ENCODE assay signal across 9 cellular contexts in the genomic region with DNA sequence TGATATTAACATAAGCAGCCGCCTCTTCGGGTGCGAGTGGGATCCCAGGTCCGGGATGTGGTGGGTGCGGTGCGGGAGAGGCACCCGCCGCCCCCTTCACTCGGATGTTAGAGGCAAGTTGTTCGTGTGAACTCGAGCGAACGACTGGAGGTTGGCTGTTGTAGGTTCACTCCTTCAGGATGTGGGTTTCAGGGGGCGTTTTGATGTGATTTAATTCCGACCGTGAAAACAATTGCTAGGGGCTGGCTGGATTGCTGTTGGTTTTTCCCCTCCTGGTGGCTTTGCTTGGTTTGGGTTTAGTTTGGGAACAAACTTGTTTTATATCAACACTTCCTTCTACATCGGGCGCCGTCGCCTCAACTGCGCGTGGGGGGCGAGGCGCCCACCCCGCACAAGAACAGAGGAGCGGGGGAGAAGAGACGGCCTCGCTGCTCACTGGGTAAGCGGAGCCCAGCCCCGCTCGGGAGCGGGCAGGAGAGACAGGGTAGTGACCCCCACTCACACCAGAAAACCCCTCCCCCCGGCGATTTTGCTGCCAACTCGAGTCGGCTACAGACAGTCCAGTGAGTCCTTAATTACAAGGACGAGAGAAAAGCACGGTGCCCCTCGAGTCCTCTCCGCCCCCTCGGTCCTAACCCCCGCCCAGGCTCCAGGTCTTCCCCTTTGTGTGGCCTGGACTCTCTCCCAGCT. TPM values are rescaled to one million over a fixed set of nuclear protein-coding genes. Genes with fewer than 3 reads are reported as not detected.
A peak's percentile ranks its signal among the peaks of the same experiment; 100 is the strongest.
DNase-seq lines count a peak whose midpoint lies in the region; ATAC-seq, FAIRE-seq and TF ChIP-seq lines count a peak whose summit lies in the region.
"Had no signal": no experiment of that assay in that cellular context is flagged by ENCODE, and none has a peak within 500 bp of the region (broad histone marks: within the 10 kb centered on the region; RNA-seq: fewer than 3 reads in every experiment).

No MANE protein-coding gene starts in this region.

- no peak for TF ChIP-seq POLR2A in H54 (IDR thresholded peaks at IDR 0.05; ENCODE audit: low read depth, low read length)

- peak overlapping the region; percentile 90 for H3K4me3 Mint-ChIP-seq in endothelial cell (ENCODE audit: unreplicated experiment)

- no peak for ATAC-seq in HG03095 (IDR thresholded peaks at IDR 0.05; ENCODE audit: unreplicated experiment)

- peaks cover 20% of the 10 kb centered on the region for H3K27me3 Mint-ChIP-seq in endothelial cell (ENCODE audit: unreplicated experiment)

- peaks cover 32% of the 10 kb centered on the region for H3K4me1 Mint-ChIP-seq in endothelial cell (ENCODE audit: unreplicated experiment)

- H3K27ac Mint-ChIP-seq in endothelial cell (ENCODE audit: unreplicated experiment): peak overlapping the region; percentile 72

- peak overlapping the region; percentile 85 for H3K4me3 ChIP-seq in GM12865 (ENCODE audit: low read depth, low read length)

- peaks cover 4% of the 10 kb centered on the region for H3K36me3 Mint-ChIP-seq in endothelial cell (ENCODE audit: low read depth, unreplicated experiment)

- no peaks in the 10 kb centered on the region for H3K9me3 Mint-ChIP-seq in endothelial cell (ENCODE audit: unreplicated experiment)

- no peak for FAIRE-seq in H54 (lab: Jason Lieb, UNC)

- TF ChIP-seq CTCF in GM12865 (IDR thresholded peaks at IDR 0.05; ENCODE audit: insufficient read depth, low read depth, low read length, missing control alignments): no peak
- TF ChIP-seq CTCF in endothelial cell (IDR thresholded peaks at IDR 0.05; ENCODE audit: unreplicated experiment): no peak

- peak; percentile 16 for DNase-seq in GM12865 (ENCODE audit: low read depth)
- peak; percentile 69 for DNase-seq in activated CD4-positive, alpha-beta T cell treated with anti-CD3 and anti-CD28 coated beads for 48 hours
- peak; percentile 45 for DNase-seq in endothelial cell (ENCODE audit: low spot score)
- DNase-seq in stimulated activated CD4-positive, alpha-beta T cell treated with anti-CD3 and anti-CD28 coated beads, Interleukin-1b, Interleukin-23, amount 100 ng/mL, for 48 hours: peak; percentile 59
- no peak for DNase-seq in HT-29 (ENCODE audit: low spot score)
- DNase-seq in H54 (ENCODE audit: insufficient read length, low spot score): no peak
- DNase-seq in MV-4-11 (lab: John Stamatoyannopoulos, UW): no peak
- DNase-seq: SW 1271 had no signal

RNA-seq across cellular contexts. Expression of a gene that starts 3.0 kb away (rescaled TPM):
- 15.9 TPM for total RNA-seq in endothelial cell (ENCODE audit: unreplicated experiment)
- total RNA-seq in HT-29 (2014; rRNA removed; shearing (Covaris generic)): 0.10 and 0.21 TPM in 2 replicates

Comparison
In these comparisons a context has a peak if more than half of its experiments do, and no peak if none do; other contexts are left out.
1. DNase-seq: peak in GM12865 (single experiment), activated CD4-positive, alpha-beta T cell treated with anti-CD3 and anti-CD28 coated beads for 48 hours (single experiment), endothelial cell (single experiment) and stimulated activated CD4-positive, alpha-beta T cell treated with anti-CD3 and anti-CD28 coated beads, Interleukin-1b, Interleukin-23, amount 100 ng/mL, for 48 hours (single experiment); none in HT-29 (single experiment), H54 (single experiment) and MV-4-11 (single experiment).
2. RNA of a gene that starts 3.0 kb away (total RNA-seq): 15.9 TPM in endothelial cell (single experiment); 0.10 to 0.21 TPM in HT-29; every median in the first group is over 10 times any median in the second.